In the genomic region with DNA sequence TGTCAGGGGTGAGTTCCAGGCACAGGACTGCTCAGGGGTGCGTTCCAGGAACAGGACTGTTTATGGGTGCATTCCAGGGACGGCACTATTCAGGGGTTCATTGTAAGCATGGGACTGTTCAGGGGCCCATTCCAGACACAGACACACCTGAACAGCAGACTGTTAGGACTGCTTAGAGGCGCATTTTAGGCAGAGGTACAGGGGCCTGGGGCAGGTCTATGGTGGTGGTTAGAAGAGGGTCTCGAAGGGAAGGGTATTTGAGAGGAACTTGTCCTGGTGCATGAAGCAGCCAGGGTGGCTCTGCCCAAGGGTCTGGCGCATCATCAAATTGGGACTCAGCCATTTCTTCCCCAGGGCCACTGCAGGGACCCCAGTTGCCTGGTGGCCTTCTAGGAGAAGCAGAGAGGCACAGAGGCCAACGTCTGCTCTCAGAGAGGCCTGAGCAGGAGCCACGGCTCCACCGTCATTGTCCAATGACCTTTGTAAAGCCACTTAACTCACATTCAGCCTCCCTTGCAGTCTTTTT, we compare ENCODE assay signal across 1 cellular context.
TF ChIP-seq lines count a peak whose summit lies in the region.

No MANE protein-coding gene starts in this region.

TF ChIP-seq in H1, 55 proteins besides CTCF, POLR2A, EP300 and RAD21:
- TF ChIP-seq RFX5 (IDR thresholded peaks at IDR 0.05; ENCODE audit: borderline replicate concordance, low read depth, low read length) (no peak), KDM1A (IDR thresholded peaks at IDR 0.05; ENCODE audit: borderline replicate concordance, low read length) (no peak), ZNF274 (IDR thresholded peaks at IDR 0.05; ENCODE audit: borderline replicate concordance, extremely low read depth, low read length) (no peak), SP1 (IDR thresholded peaks at IDR 0.05; ENCODE audit: low read depth, low read length) (no peak)
- TF ChIP-seq, protein P1, sequence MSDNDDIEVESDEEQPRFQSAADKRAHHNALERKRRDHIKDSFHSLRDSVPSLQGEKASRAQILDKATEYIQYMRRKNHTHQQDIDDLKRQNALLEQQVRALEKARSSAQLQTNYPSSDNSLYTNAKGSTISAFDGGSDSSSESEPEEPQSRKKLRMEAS (IDR thresholded peaks at IDR 0.05): no peak
- TF ChIP-seq, protein P2, sequence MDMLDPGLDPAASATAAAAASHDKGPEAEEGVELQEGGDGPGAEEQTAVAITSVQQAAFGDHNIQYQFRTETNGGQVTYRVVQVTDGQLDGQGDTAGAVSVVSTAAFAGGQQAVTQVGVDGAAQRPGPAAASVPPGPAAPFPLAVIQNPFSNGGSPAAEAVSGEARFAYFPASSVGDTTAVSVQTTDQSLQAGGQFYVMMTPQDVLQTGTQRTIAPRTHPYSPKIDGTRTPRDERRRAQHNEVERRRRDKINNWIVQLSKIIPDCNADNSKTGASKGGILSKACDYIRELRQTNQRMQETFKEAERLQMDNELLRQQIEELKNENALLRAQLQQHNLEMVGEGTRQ (IDR thresholded peaks at IDR 0.05; ENCODE audit: low read length): no peak
